Comparison of ENCODE assay signal across 8 cellular contexts in the genomic region with DNA sequence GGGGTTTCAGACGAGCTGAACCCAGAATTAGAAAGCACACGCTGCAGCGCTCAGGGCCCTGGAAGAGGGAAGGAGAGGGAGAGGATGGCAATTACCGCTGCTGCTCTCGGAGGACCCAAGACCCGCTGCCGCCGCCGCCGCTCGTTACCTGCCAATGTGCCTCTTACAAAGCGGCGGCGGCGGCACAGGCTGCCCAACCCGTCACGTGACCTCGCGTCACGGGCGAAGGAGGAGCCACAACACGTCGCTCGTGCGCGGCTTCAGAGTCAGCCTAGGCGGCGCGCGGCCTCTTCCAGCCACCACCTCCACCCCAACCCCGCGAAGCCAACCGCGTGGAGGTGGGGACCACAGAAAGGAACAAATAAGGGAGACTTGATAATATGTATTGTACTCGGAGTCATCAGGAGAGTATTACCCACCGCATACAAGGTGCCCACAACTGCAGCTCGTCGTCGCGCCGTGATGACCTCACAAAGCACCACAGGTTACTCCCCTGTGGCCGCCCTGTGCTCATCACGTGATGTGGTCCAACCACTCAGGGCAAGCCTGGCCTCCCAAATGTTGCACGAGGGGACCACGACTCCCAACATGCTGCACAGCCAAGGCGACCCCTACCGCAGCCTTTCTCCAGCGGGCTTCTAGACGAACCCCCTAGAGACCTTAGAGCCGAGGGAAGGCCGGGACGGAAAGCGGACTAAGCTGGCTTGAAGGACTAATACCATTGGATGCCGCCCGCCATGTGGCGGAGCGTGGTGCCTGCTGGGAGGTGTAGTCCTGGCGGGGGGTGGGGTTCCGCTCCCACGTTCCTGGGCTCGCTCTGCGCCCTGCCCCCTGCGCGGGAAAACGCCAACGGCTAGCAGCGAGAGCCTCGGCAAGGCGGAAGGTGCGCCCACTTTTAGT. TPM values are rescaled to one million over a fixed set of nuclear protein-coding genes. Genes with fewer than 3 reads are reported as not detected.
DNase-seq lines count a peak whose midpoint lies in the region; ATAC-seq and TF ChIP-seq lines count a peak whose summit lies in the region.

TSS of gene UBAP2 (minus strand) at position 158 of the 900 bp plus-strand sequence. CDS start 31,739 bp downstream, outside the sequence.

- H3K9ac ChIP-seq in liver (ENCODE audit: low read depth in 1 of 2, low read length in 2 of 2), result peak within 1 kb of the TSS; percentile 85 to 89

- no peak for TF ChIP-seq RAD21 in liver (IDR thresholded peaks at IDR 0.05)

- peaks cover 0 to 22% (median 19%) of the 10 kb centered on the region in 4 donors for H3K4me1 ChIP-seq in liver (ENCODE audit: control insufficient read depth in 4 of 4, insufficient read depth in 4 of 4, low read length in 3 of 4)

- H3K36me3 ChIP-seq in liver (ENCODE audit: control insufficient read depth in 4 of 4, insufficient read depth in 3 of 4, low read depth in 1 of 4, low read length in 3 of 4), result no peaks in the 10 kb centered on the region

- WGBS in liver, result under 1% methylated on average over 70 of the region's 70 CpGs

- H3K4me3 ChIP-seq in liver (ENCODE audit: low read depth in 1 of 3, low read length in 3 of 3), result peak within 1 kb of the TSS; percentile 75 to 91 (median 79)

- no peaks in the 10 kb centered on the region for H3K27me3 ChIP-seq in liver (ENCODE audit: control insufficient read depth in 4 of 4, insufficient read depth in 4 of 4, low read length in 3 of 4)

- ATAC-seq in GM19372 (IDR thresholded peaks at IDR 0.05; ENCODE audit: low read depth, unreplicated experiment) (peak; percentile 72), HG03558 (IDR thresholded peaks at IDR 0.05; ENCODE audit: extremely low read depth, unreplicated experiment) (peak; percentile 54)

- TF ChIP-seq CTCF in C4-2B (conservative IDR thresholded peaks at IDR 0.05) (no peak), liver (IDR thresholded peaks at IDR 0.05; ENCODE audit: low read depth, low read length, missing input control) (no peak)

- H3K27ac ChIP-seq in C4-2B (peak within 1 kb of the TSS; percentile 95), liver (ENCODE audit: low read depth in 1 of 2, low read length in 2 of 2) (peak within 1 kb of the TSS; percentile 95 to 98)

- no peaks in the 10 kb centered on the region for H3K9me3 ChIP-seq in liver (ENCODE audit: control insufficient read depth in 4 of 4, low read length in 3 of 4)

- peak; percentile 96 for DNase-seq in NCI-H748 treated with DMSO at 0.1 percent for 48 hours (lab: John Stamatoyannopoulos, UW)
- DNase-seq in activated CD4-positive, alpha-beta T cell treated with anti-CD3 and anti-CD28 coated beads, Interleukin-2, amount 50 U/mL, for 4 hours, result peak; percentile 96
- peak; percentile 98 for DNase-seq in dermis blood vessel endothelial cell
- DNase-seq in stimulated activated CD4-positive, alpha-beta T cell treated with anti-CD3 and anti-CD28 coated beads, Interleukin-4, amount 100 ng/mL, for 24 hours, result peak; percentile 97

TF ChIP-seq in liver, 16 proteins besides CTCF, POLR2A, EP300 and RAD21:
- TF ChIP-seq ATF3 (IDR thresholded peaks at IDR 0.05) (no peak), GABPA (IDR thresholded peaks at IDR 0.05 in 1 of 2, conservative IDR thresholded peaks at IDR 0.05 in 1 of 2) (peak in 1 of 2 donors; percentile 36), REST (IDR thresholded peaks at IDR 0.05) (peak; percentile 58), TAF1 (conservative IDR thresholded peaks at IDR 0.05) (peak; percentile 97), YY1 (IDR thresholded peaks at IDR 0.05) (peak; percentile 83), HNF4G (IDR thresholded peaks at IDR 0.05) (no peak), SP1 (IDR thresholded peaks at IDR 0.05) (peak; percentile 75), HNF4A (conservative IDR thresholded peaks at IDR 0.05) (peak in 1 of 2 donors; percentile 11), RXRA (IDR thresholded peaks at IDR 0.05) (peak; percentile 39 to 53), EGR1 (IDR thresholded peaks at IDR 0.05; ENCODE audit: low read depth in 2 of 2) (peak in 1 of 2 donors; percentile 20), FOXA1 (IDR thresholded peaks at IDR 0.05) (no peak), NR2F2 (IDR thresholded peaks at IDR 0.05) (no peak)
- TF ChIP-seq, protein P1, sequence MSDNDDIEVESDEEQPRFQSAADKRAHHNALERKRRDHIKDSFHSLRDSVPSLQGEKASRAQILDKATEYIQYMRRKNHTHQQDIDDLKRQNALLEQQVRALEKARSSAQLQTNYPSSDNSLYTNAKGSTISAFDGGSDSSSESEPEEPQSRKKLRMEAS (IDR thresholded peaks at IDR 0.05), result peak; percentile 91
- TF ChIP-seq, protein P2, sequence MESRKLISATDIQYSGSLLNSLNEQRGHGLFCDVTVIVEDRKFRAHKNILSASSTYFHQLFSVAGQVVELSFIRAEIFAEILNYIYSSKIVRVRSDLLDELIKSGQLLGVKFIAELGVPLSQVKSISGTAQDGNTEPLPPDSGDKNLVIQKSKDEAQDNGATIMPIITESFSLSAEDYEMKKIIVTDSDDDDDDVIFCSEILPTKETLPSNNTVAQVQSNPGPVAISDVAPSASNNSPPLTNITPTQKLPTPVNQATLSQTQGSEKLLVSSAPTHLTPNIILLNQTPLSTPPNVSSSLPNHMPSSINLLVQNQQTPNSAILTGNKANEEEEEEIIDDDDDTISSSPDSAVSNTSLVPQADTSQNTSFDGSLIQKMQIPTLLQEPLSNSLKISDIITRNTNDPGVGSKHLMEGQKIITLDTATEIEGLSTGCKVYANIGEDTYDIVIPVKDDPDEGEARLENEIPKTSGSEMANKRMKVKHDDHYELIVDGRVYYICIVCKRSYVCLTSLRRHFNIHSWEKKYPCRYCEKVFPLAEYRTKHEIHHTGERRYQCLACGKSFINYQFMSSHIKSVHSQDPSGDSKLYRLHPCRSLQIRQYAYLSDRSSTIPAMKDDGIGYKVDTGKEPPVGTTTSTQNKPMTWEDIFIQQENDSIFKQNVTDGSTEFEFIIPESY (IDR thresholded peaks at IDR 0.05), result peak; percentile 34

RNA-seq across cellular contexts. Expression of gene UBAP2, which starts in this region (rescaled TPM):
- 28.4 and 31.8 TPM in 2 replicates for total RNA-seq in dermis blood vessel endothelial cell
- total RNA-seq in liver, result 10 to 100 TPM; 11.1 to 12.6 TPM
- 1 to 10 TPM; 5.4 TPM for polyA plus RNA-seq in liver

Comparison
In these comparisons a context has a peak if more than half of its experiments do, and no peak if none do; other contexts are left out.
1. Peak in every context shown above with its lines: DNase-seq, ATAC-seq, H3K4me3 ChIP-seq and H3K27ac ChIP-seq.